Comparison of ENCODE assay signal across 8 cellular contexts in genomic region chr2:112811841-112812306, GRCh38. TPM values are rescaled to one million over a fixed set of nuclear protein-coding genes. Genes with fewer than 3 reads are reported as not detected.
A peak's percentile ranks its signal among the peaks of the same experiment; 100 is the strongest.
DNase-seq lines count a peak whose midpoint lies in the region; ATAC-seq and TF ChIP-seq lines count a peak whose summit lies in the region.

No MANE protein-coding gene starts in this region.

- no peak for TF ChIP-seq POLR2A in Peyer's patch (IDR thresholded peaks at IDR 0.05)

- peak overlapping the region in 1 of 4 donors; percentile 31 for H3K27ac ChIP-seq in Peyer's patch

- H3K36me3 ChIP-seq in Peyer's patch: no peaks in the 10 kb centered on the region

- peak; percentile 79 for ATAC-seq in omental fat pad (ENCODE audit: low FRiP score)

- H3K27me3 ChIP-seq in Peyer's patch: no peaks in the 10 kb centered on the region

- no peak overlapping the region for H3K4me3 ChIP-seq in GM12864 (ENCODE audit: low read depth, low read length)
- H3K4me3 ChIP-seq in Peyer's patch: no peak overlapping the region

- peaks cover 0 to 13% (median 3%) of the 10 kb centered on the region in 4 donors for H3K4me1 ChIP-seq in Peyer's patch

- DNase-seq in GM12864 (ENCODE audit: low read depth) (peak; percentile 59), NCI-H226 (peak; percentile 94), dermis blood vessel endothelial cell (peak; percentile 99), omental fat pad (ENCODE audit: low spot score) (no peak), NCI-H345 treated with DMSO at 0.1 percent for 48 hours (lab: John Stamatoyannopoulos, UW; ENCODE audit: unreplicated experiment) (no peak), Peyer's patch (no peak), activated gamma-delta T cell treated with Interleukin-2 at 50 U/mL for 16 hours (no peak), OCI-M2 (lab: John Stamatoyannopoulos, UW; ENCODE audit: unreplicated experiment) (no peak)

- TF ChIP-seq CTCF in GM12864 (IDR thresholded peaks at IDR 0.05; ENCODE audit: low read depth, low read length, missing control alignments): no peak
- TF ChIP-seq CTCF in omental fat pad (IDR thresholded peaks at IDR 0.05): no peak
- no peak for TF ChIP-seq CTCF in Peyer's patch (IDR thresholded peaks at IDR 0.05)

- no peaks in the 10 kb centered on the region for H3K9me3 ChIP-seq in Peyer's patch

RNA-seq across cellular contexts. Expression of gene IL1B, which starts 24.7 kb away (rescaled TPM):
- total RNA-seq in dermis blood vessel endothelial cell (0.14 and 0.17 TPM in 2 replicates), omental fat pad (10 to 100 TPM in 2 of 4 donors, 1 to 10 TPM in 2; 2.6 to 50.5 (median 7.3) TPM), Peyer's patch (1 to 10 TPM in 1 of 4 donors, under 1 TPM in 1, not detected in 2; 0.53 to 9.1 TPM)

RNA-seq across cellular contexts. Expression of gene IL1A, which starts 27.6 kb away (rescaled TPM):
- under 0.01 and 0.19 TPM in 2 replicates for total RNA-seq in dermis blood vessel endothelial cell
- 1 to 10 TPM in 1 of 4 donors, under 1 TPM in 1, not detected in 2; 0.24 to 2.2 TPM for total RNA-seq in omental fat pad
- not detected for total RNA-seq in Peyer's patch

RNA-seq across cellular contexts. Expression of gene CKAP2L, which starts 47.5 kb away (rescaled TPM):
- total RNA-seq in dermis blood vessel endothelial cell: 2.4 and 12.8 TPM in 2 replicates
- total RNA-seq in omental fat pad: 1 to 10 TPM in 1 of 4 donors, under 1 TPM in 2, not detected in 1; 0.13 to 3.8 (median 0.16) TPM
- total RNA-seq in Peyer's patch: 10 to 100 TPM in 1 of 4 donors, 1 to 10 TPM in 1, under 1 TPM in 2; 0.54 to 19.0 (median 1.3) TPM

Comparison
In these comparisons a context has a peak if more than half of its experiments do, and no peak if none do; other contexts are left out.
1. DNase-seq: peak in GM12864 (single experiment), NCI-H226 (single experiment) and dermis blood vessel endothelial cell (single experiment); none in omental fat pad (single experiment), NCI-H345 treated with DMSO at 0.1 percent for 48 hours (single experiment), Peyer's patch (0 of 3), activated gamma-delta T cell treated with Interleukin-2 at 50 U/mL for 16 hours (single experiment) and OCI-M2 (single experiment).